35 cellular contexts compared by ENCODE assay signal in genomic region chr16:55901756-55902155, GRCh38. TPM values are rescaled to one million over a fixed set of nuclear protein-coding genes. Genes with fewer than 3 reads are reported as not detected.
"Had no signal": no experiment of that assay in that cellular context is flagged by ENCODE, and none has a peak within 500 bp of the region (broad histone marks: within the 10 kb centered on the region; RNA-seq: fewer than 3 reads in every experiment).

No MANE protein-coding gene starts in this region.

- H3K4me3 Mint-ChIP-seq: dendritic cell treated with granulocyte-macrophage colony-stimulating factor and Interleukin-4, amounts not matched to agents 40 ng/mL and 50 ng/mL, for 4 days; endodermal cell; memory B cell; naive B cell; natural killer cell treated with Interleukin-12 subunit alpha and Interleukin-12 subunit beta and Interleukin-15 and Interleukin-18, amount 100 ng/mL, for 72 hours; stimulated activated effector memory CD8-positive, alpha-beta T cell treated with anti-CD3 and anti-CD28 coated beads, Interleukin-12 subunit alpha, Interleukin-12 subunit beta, amount 100 ng/mL, for 72 hours; type B pancreatic cell had no signal

- DNase-seq: colonic mucosa; effector CD8-positive, alpha-beta T cell; endodermal cell; foreskin keratinocyte; heart right ventricle; hippocampal formation; mucosa of descending colon; naive B cell; ovary; posterior cingulate gyrus; psoas muscle; right cardiac atrium; sigmoid colon; stimulated activated CD4-positive, alpha-beta T cell treated with anti-CD3 and anti-CD28 coated beads, Interleukin-2, amount 100 ng/mL, for 24 hours; stimulated activated CD4-positive, alpha-beta T cell treated with anti-CD3 and anti-CD28 coated beads, Interleukin-4, amount 100 ng/mL, for 24 hours; stimulated activated naive CD4-positive, alpha-beta T cell treated with Interleukin-2 at 50 U/mL for 16 hours; stomach; substantia nigra; testis; tibial artery had no signal

- H3K4me1 ChIP-seq: colonic mucosa, foreskin keratinocyte, gastroesophageal sphincter, psoas muscle, sigmoid colon, stomach, testis, tibial artery had no signal

- H3K27me3 ChIP-seq: colonic mucosa, foreskin keratinocyte, gastroesophageal sphincter, heart right ventricle, ovary, sigmoid colon, testis had no signal

- H3K9me3 ChIP-seq: colonic mucosa, ovary, testis had no signal

- H3K4me1 Mint-ChIP-seq: endodermal cell; memory B cell; naive B cell; stimulated activated effector memory CD8-positive, alpha-beta T cell treated with anti-CD3 and anti-CD28 coated beads, Interleukin-12 subunit alpha, Interleukin-12 subunit beta, amount 100 ng/mL, for 72 hours had no signal

- H3K4me3 ChIP-seq: colonic mucosa, gastroesophageal sphincter, heart right ventricle, lung, mucosa of descending colon, ovary, psoas muscle, sigmoid colon, stomach, testis, tibial artery had no signal

- H3K36me3 ChIP-seq: colonic mucosa, gastroesophageal sphincter, heart right ventricle, ovary, sigmoid colon, stomach, tibial artery had no signal

- H3K27ac Mint-ChIP-seq: dendritic cell treated with granulocyte-macrophage colony-stimulating factor and Interleukin-4, amounts not matched to agents 40 ng/mL and 50 ng/mL, for 4 days; endodermal cell; memory B cell; naive B cell; natural killer cell treated with Interleukin-12 subunit alpha and Interleukin-12 subunit beta and Interleukin-15 and Interleukin-18, amount 100 ng/mL, for 72 hours; stimulated activated effector memory CD8-positive, alpha-beta T cell treated with anti-CD3 and anti-CD28 coated beads, Interleukin-12 subunit alpha, Interleukin-12 subunit beta, amount 100 ng/mL, for 72 hours; type B pancreatic cell had no signal

- H3K27ac ChIP-seq: colonic mucosa, epithelial cell of prostate, foreskin keratinocyte, gastroesophageal sphincter, heart right ventricle, ovary, psoas muscle, sigmoid colon, stomach, testis, tibial artery had no signal

- H3K36me3 Mint-ChIP-seq: memory B cell; stimulated activated effector memory CD8-positive, alpha-beta T cell treated with anti-CD3 and anti-CD28 coated beads, Interleukin-12 subunit alpha, Interleukin-12 subunit beta, amount 100 ng/mL, for 72 hours; type B pancreatic cell had no signal

RNA-seq across cellular contexts. Expression of gene CES5A, which starts 26.6 kb away (rescaled TPM):
- total RNA-seq: chondrocyte; colonic mucosa; esophagus mucosa; fibroblast of lung; foreskin keratinocyte; gastroesophageal sphincter; kidney epithelial cell; lung; mucosa of descending colon; natural killer cell treated with Interleukin-12 subunit alpha and Interleukin-12 subunit beta and Interleukin-15 and Interleukin-18, amount 100 ng/mL, for 72 hours; ovary; psoas muscle; renal cortical epithelial cell; sigmoid colon; skeletal muscle tissue; stomach; urinary bladder had no signal
